In genomic region chr11:3830088-3830487, GRCh38 we compare ENCODE assay signal across 18 cellular contexts. TPM values are rescaled to one million over a fixed set of nuclear protein-coding genes. Genes with fewer than 3 reads are reported as not detected.
DNase-seq lines count a peak whose midpoint lies in the region; ATAC-seq lines count a peak whose summit lies in the region.
"Had no signal": no experiment of that assay in that cellular context is flagged by ENCODE, and none has a peak within 500 bp of the region (broad histone marks: within the 10 kb centered on the region; RNA-seq: fewer than 3 reads in every experiment).

No MANE protein-coding gene starts in this region.

- H3K4me3 Mint-ChIP-seq in stimulated activated naive CD8-positive, alpha-beta T cell treated with anti-CD3 and anti-CD28 coated beads, Interleukin-15, Interleukin-2, amounts not matched to agents 100 ng/mL and 50 ng/mL, for 24 hours: no peak overlapping the region
- peak overlapping the region; percentile 97 for H3K4me3 Mint-ChIP-seq in activated T-helper 17 cell treated with anti-CD3 and anti-CD28 coated beads, Interleukin-2, amount 50 U/mL, for 72 hours
- no peak overlapping the region for H3K4me3 Mint-ChIP-seq in memory B cell

- H3K9me3 Mint-ChIP-seq in stimulated activated naive CD8-positive, alpha-beta T cell treated with anti-CD3 and anti-CD28 coated beads, Interleukin-15, Interleukin-2, amounts not matched to agents 100 ng/mL and 50 ng/mL, for 24 hours: no peaks in the 10 kb centered on the region
- no peaks in the 10 kb centered on the region for H3K9me3 Mint-ChIP-seq in activated T-helper 17 cell treated with anti-CD3 and anti-CD28 coated beads, Interleukin-2, amount 50 U/mL, for 72 hours
- no peaks in the 10 kb centered on the region for H3K9me3 Mint-ChIP-seq in memory B cell

- DNase-seq in stimulated activated naive CD8-positive, alpha-beta T cell treated with anti-CD3 and anti-CD28 coated beads, Interleukin-15, Interleukin-2, amounts not matched to agents 100 U/mL and 50 U/mL, for 24 hours: no peak
- DNase-seq in memory B cell (ENCODE audit: low spot score in 2 of 2) (no peak), dedifferentiated amniotic fluid mesenchymal stem cell (ENCODE audit: extremely low spot score) (no peak)
- no peak for DNase-seq in central memory CD4-positive, alpha-beta T cell
- DNase-seq: activated CD4-positive, alpha-beta T cell treated with anti-CD3 and anti-CD28 coated beads for 4 hours; activated CD8-positive, alpha-beta memory T cell treated with anti-CD3 and anti-CD28 coated beads, Interleukin-2, amount 50 U/mL, for 4 hours; activated gamma-delta T cell treated with Interleukin-2 at 50 U/mL for 16 hours; caudate nucleus; DMS79; GF-D8; MG63; NCI-H1417 treated with DMSO at 0.1 percent for 48 hours; NCI-H446; stimulated activated CD4-positive, alpha-beta T cell treated with anti-CD3 and anti-CD28 coated beads, Interleukin-1b, Interleukin-23, amount 100 ng/mL, for 48 hours; T-helper 2 cell had no signal

- no peak for ATAC-seq in stimulated activated naive CD8-positive, alpha-beta T cell treated with anti-CD3 and anti-CD28 coated beads, Interleukin-15, Interleukin-2, amounts not matched to agents 100 U/mL and 50 U/mL, for 24 hours
- ATAC-seq in activated T-helper 17 cell treated with anti-CD3 and anti-CD28 coated beads, Interleukin-2, amount 50 U/mL, for 72 hours (replicated peaks): no peak
- ATAC-seq in memory B cell (ENCODE audit: low read depth) (no peak), GM18909 (IDR thresholded peaks at IDR 0.05; ENCODE audit: poor library complexity, unreplicated experiment) (no peak)

- H3K27ac Mint-ChIP-seq in stimulated activated naive CD8-positive, alpha-beta T cell treated with anti-CD3 and anti-CD28 coated beads, Interleukin-15, Interleukin-2, amounts not matched to agents 100 ng/mL and 50 ng/mL, for 24 hours: peak overlapping the region; percentile 96
- H3K27ac Mint-ChIP-seq in activated T-helper 17 cell treated with anti-CD3 and anti-CD28 coated beads, Interleukin-2, amount 50 U/mL, for 72 hours: peak overlapping the region; percentile 99
- peak overlapping the region; percentile 67 for H3K27ac Mint-ChIP-seq in memory B cell

- H3K36me3 Mint-ChIP-seq in stimulated activated naive CD8-positive, alpha-beta T cell treated with anti-CD3 and anti-CD28 coated beads, Interleukin-15, Interleukin-2, amounts not matched to agents 100 ng/mL and 50 ng/mL, for 24 hours (ENCODE audit: low read depth): peaks cover 90% of the 10 kb centered on the region
- peaks cover 100% of the 10 kb centered on the region for H3K36me3 Mint-ChIP-seq in activated T-helper 17 cell treated with anti-CD3 and anti-CD28 coated beads, Interleukin-2, amount 50 U/mL, for 72 hours (ENCODE audit: low read depth)
- H3K36me3 Mint-ChIP-seq in memory B cell: peaks cover 25% of the 10 kb centered on the region

- H3K27me3 Mint-ChIP-seq in stimulated activated naive CD8-positive, alpha-beta T cell treated with anti-CD3 and anti-CD28 coated beads, Interleukin-15, Interleukin-2, amounts not matched to agents 100 ng/mL and 50 ng/mL, for 24 hours: no peaks in the 10 kb centered on the region
- H3K27me3 Mint-ChIP-seq in activated T-helper 17 cell treated with anti-CD3 and anti-CD28 coated beads, Interleukin-2, amount 50 U/mL, for 72 hours: no peaks in the 10 kb centered on the region
- no peaks in the 10 kb centered on the region for H3K27me3 Mint-ChIP-seq in memory B cell

- peaks cover 67% of the 10 kb centered on the region for H3K4me1 Mint-ChIP-seq in stimulated activated naive CD8-positive, alpha-beta T cell treated with anti-CD3 and anti-CD28 coated beads, Interleukin-15, Interleukin-2, amounts not matched to agents 100 ng/mL and 50 ng/mL, for 24 hours (ENCODE audit: low read depth)
- peaks cover 57% of the 10 kb centered on the region for H3K4me1 Mint-ChIP-seq in activated T-helper 17 cell treated with anti-CD3 and anti-CD28 coated beads, Interleukin-2, amount 50 U/mL, for 72 hours
- peaks cover 54% of the 10 kb centered on the region for H3K4me1 Mint-ChIP-seq in memory B cell

RNA-seq across cellular contexts. Expression of gene RHOG, which starts 10.7 kb away (rescaled TPM):
- 100 to 1,000 TPM; 151 to 154 TPM for total RNA-seq in activated T-helper 17 cell treated with anti-CD3 and anti-CD28 coated beads, Interleukin-2, amount 50 U/mL, for 72 hours

RNA-seq across cellular contexts. Expression of gene PGAP2, which starts 21.7 kb away (rescaled TPM):
- total RNA-seq in activated T-helper 17 cell treated with anti-CD3 and anti-CD28 coated beads, Interleukin-2, amount 50 U/mL, for 72 hours: 10 to 100 TPM; 25.6 to 31.8 TPM

RNA-seq across cellular contexts. Expression of gene STIM1, which starts 25.4 kb away (rescaled TPM):
- total RNA-seq in activated T-helper 17 cell treated with anti-CD3 and anti-CD28 coated beads, Interleukin-2, amount 50 U/mL, for 72 hours: 10 to 100 TPM; 68.8 to 82.7 TPM

RNA-seq across cellular contexts. Expression of gene NUP98, which starts 32.7 kb away (rescaled TPM):
- total RNA-seq in activated T-helper 17 cell treated with anti-CD3 and anti-CD28 coated beads, Interleukin-2, amount 50 U/mL, for 72 hours: 100 to 1,000 TPM; 126 to 149 TPM
